In the genomic region with DNA sequence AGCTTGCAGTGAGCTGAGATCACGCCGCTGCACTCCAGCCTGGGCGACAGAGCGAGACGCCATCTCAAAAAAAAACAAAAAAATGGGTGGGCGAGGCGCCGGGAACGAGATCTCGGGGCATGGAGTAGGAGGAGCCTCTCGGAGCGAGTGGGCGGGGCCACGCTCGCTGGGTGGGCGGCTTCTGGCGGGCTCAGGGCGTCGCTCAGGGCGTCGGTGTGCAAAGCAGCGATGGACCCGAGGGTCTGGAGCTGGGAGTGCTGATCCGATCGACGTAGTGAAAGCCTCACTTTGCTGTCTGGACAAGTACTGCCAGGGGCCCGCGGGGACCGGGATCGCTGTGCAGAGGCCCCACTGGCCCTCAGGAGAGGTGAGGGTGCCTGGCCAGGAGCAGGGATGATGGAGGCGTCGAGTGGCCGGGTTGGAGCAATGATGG, we compare ENCODE assay signal across 28 cellular contexts. TPM values are rescaled to one million over a fixed set of nuclear protein-coding genes. Genes with fewer than 3 reads are reported as not detected.
DNase-seq lines count a peak whose midpoint lies in the region; ATAC-seq, FAIRE-seq and TF ChIP-seq lines count a peak whose summit lies in the region.
"Had no signal": no experiment of that assay in that cellular context is flagged by ENCODE, and none has a peak within 500 bp of the region (broad histone marks: within the 10 kb centered on the region; RNA-seq: fewer than 3 reads in every experiment).

No MANE protein-coding gene starts in this region.

- no peak for TF ChIP-seq RAD21 in K562 (CRISPR knock-in tag; conservative IDR thresholded peaks at IDR 0.05 in 1 of 2, IDR thresholded peaks at IDR 0.05 in 1 of 2)

- TF ChIP-seq POLR2A in K562 (conservative IDR thresholded peaks at IDR 0.05) (no peak), spleen (IDR thresholded peaks at IDR 0.05) (no peak), lower leg skin (IDR thresholded peaks at IDR 0.05) (no peak)

- no peaks in the 10 kb centered on the region for H3K9me1 ChIP-seq in K562 (ENCODE audit: control insufficient read depth, insufficient read depth, low read length)

- H3K4me2 ChIP-seq in K562 (ENCODE audit: insufficient read depth, low read length): no peak overlapping the region
- H3K4me2 ChIP-seq: neural progenitor cell had no signal

- peaks cover 19% of the 10 kb centered on the region for H3K27me3 Mint-ChIP-seq in HFFc6 (ENCODE audit: insufficient read depth)

- POLR2A ChIA-PET in K562 (lab: Yijun Ruan, JAX): interaction anchor here (0.7 kb wide), 1 partner anchor 41 kb away, joined by 3 read pairs; no protein-coding TSS in a partner anchor

- no peak overlapping the region for H3K4me3 ChIP-seq in right atrium auricular region
- H3K4me3 ChIP-seq in K562: no peak overlapping the region
- no peak overlapping the region for H3K4me3 ChIP-seq in spleen
- no peak overlapping the region for H3K4me3 ChIP-seq in lower leg skin (ENCODE audit: low read depth, poor library complexity, severe bottlenecking)
- H3K4me3 ChIP-seq: lower lobe of right lung, neural progenitor cell, SJSA1, skin epidermis had no signal

- no peak overlapping the region; the same call in 1 of the 2 replicates for H3K27ac Mint-ChIP-seq in HFFc6
- H3K27ac Mint-ChIP-seq: activated naive CD8-positive, alpha-beta T cell treated with anti-CD3 and anti-CD28 coated beads, Interleukin-2, amount 10 ng/mL, durations not matched to agents 7 days and 5 days; CD4-positive, alpha-beta T cell; neural progenitor cell; progenitor cell of endocrine pancreas; stimulated activated memory B cell treated with anti-CD40 and anti-IgM and Interleukin-4, amounts not matched to agents 10 μg/mL and 1 μg/mL and 100 μg/mL, for 72 hours; T-helper 17 cell had no signal

- TF ChIP-seq CTCF in right atrium auricular region (IDR thresholded peaks at IDR 0.05) (no peak), HFFc6 (IDR thresholded peaks at IDR 0.05) (no peak), K562 (IDR thresholded peaks at IDR 0.05 in 2 of 3, conservative IDR thresholded peaks at IDR 0.05 in 1 of 3; ENCODE audit: insufficient read depth in 2 of 3, low read depth in 1 of 3, low read length in 3 of 3) (no peak), spleen (IDR thresholded peaks at IDR 0.05 in 8 of 11, conservative IDR thresholded peaks at IDR 0.05 in 3 of 11) (no peak), lower leg skin (IDR thresholded peaks at IDR 0.05) (no peak), GM13977 (IDR thresholded peaks at IDR 0.05; ENCODE audit: extremely low read depth, insufficient read depth, missing control alignments) (no peak)

- ATAC-seq in left cardiac atrium (no peak), K562 (no peak)
- ATAC-seq: lower lobe of right lung; stimulated activated memory B cell treated with anti-CD40 and anti-IgM and Interleukin-4, amounts not matched to agents 10 μg/mL and 1 μg/mL and 100 μg/mL, for 72 hours had no signal

- no peak overlapping the region; the same call in 1 of the 2 replicates for H2AFZ ChIP-seq in K562 (ENCODE audit: low read depth, low read length)
- H2AFZ ChIP-seq: neural progenitor cell had no signal

- no peak for TF ChIP-seq EP300 in K562 (IDR thresholded peaks at IDR 0.05; ENCODE audit: low read length)

- peaks cover 3% of the 10 kb centered on the region for H4K20me1 ChIP-seq in K562 (replicated peaks; ENCODE audit: control insufficient read depth, insufficient read depth, low read length)

- H3K4me1 ChIP-seq in right atrium auricular region (peaks cover 0 to 32% of the 10 kb centered on the region in 2 donors), K562 (replicated peaks in 1 of 2; ENCODE audit: control insufficient read depth in 2 of 2, insufficient read depth in 2 of 2, low read length in 2 of 2) (peaks cover 4 to 55% of the 10 kb centered on the region in 2 experiments), spleen (peaks cover 3 to 43% (median 26%) of the 10 kb centered on the region in 6 donors)
- H3K4me1 ChIP-seq: neural progenitor cell had no signal

- peaks cover 4% of the 10 kb centered on the region; the same call in 1 of the 2 replicates for H3K4me1 Mint-ChIP-seq in HFFc6 (ENCODE audit: low read depth)
- H3K4me1 Mint-ChIP-seq: neural progenitor cell, T-helper 17 cell had no signal

- BruUV-seq in K562 (replicated peaks; lab: Mats Ljungman, UMichigan): no TSS peak

- H3K36me3 ChIP-seq in right atrium auricular region (no peaks in the 10 kb centered on the region), K562 (ENCODE audit: control insufficient read depth, insufficient read depth, low read length) (no peaks in the 10 kb centered on the region), spleen (peaks cover 0 to 33% (median 16%) of the 10 kb centered on the region in 6 donors)
- H3K36me3 ChIP-seq: neural progenitor cell had no signal

- in situ Hi-C loops in K562 (cut with MboI) (no loop called here), GM13977 (cut with MboI; ENCODE audit: low pct_unique_long_range_greater_than_20kb, low sequenced_read_pairs, unreplicated experiment) (no loop called here)

- H3K9ac ChIP-seq in K562 (ENCODE audit: insufficient read depth in 1 of 2, low read depth in 2 of 2, low read length in 2 of 2): peak overlapping the region in 1 of 2 experiments; percentile 64; a peak in 1 of 4 replicates
- H3K9ac ChIP-seq: neural progenitor cell had no signal

- no peaks in the 10 kb centered on the region for H3K9me3 Mint-ChIP-seq in HFFc6
- H3K9me3 Mint-ChIP-seq: activated naive CD8-positive, alpha-beta T cell treated with anti-CD3 and anti-CD28 coated beads, Interleukin-2, amount 10 ng/mL, durations not matched to agents 7 days and 5 days; CD4-positive, alpha-beta T cell; neural progenitor cell; stimulated activated memory B cell treated with anti-CD40 and anti-IgM and Interleukin-4, amounts not matched to agents 10 μg/mL and 1 μg/mL and 100 μg/mL, for 72 hours had no signal

- peak; percentile 35 for DNase-seq in left cardiac atrium
- DNase-seq in right atrium auricular region (ENCODE audit: low spot score): no peak
- no peak for DNase-seq in HFFc6
- DNase-seq in K562 (ENCODE audit: extremely low read depth in 1 of 4, low spot score in 3 of 4): peak in 2 of 4 experiments; percentile 38
- peak; percentile 71 for DNase-seq in spleen
- no peak for DNase-seq in lower leg skin (ENCODE audit: low spot score in 2 of 2)
- DNase-seq in GM13977 (ENCODE audit: low spot score): no peak
- DNase-seq in NCI-H2029 treated with DMSO at 0.1 percent for 48 hours (lab: John Stamatoyannopoulos, UW): no peak
- DNase-seq: activated CD4-positive, alpha-beta T cell treated with anti-CD3 and anti-CD28 coated beads, Interleukin-2, amount 50 U/mL, for 1 hour; activated CD8-positive, alpha-beta memory T cell treated with anti-CD3 and anti-CD28 coated beads, Interleukin-2, amount 50 U/mL, for 48 hours; activated effector memory CD4-positive, alpha-beta T cell treated with Interleukin-2 at 50 U/mL for 16 hours; activated naive CD8-positive, alpha-beta T cell treated with anti-CD3 and anti-CD28 coated beads, Interleukin-2, amount 10 ng/mL, durations not matched to agents 7 days and 5 days; CD4-positive, alpha-beta T cell; cerebellar nuclear complex; foreskin melanocyte; hypothalamus; lower lobe of right lung; NCI-H1105 treated with DMSO at 0.1 percent for 48 hours; stimulated activated CD4-positive, alpha-beta T cell treated with anti-CD3 and anti-CD28 coated beads, Interleukin-2, amount 100 ng/mL, for 24 hours; T-helper 17 cell had no signal

- FAIRE-seq in K562 (lab: Jason Lieb, UNC): no peak
- FAIRE-seq: GM12892, GM19239 had no signal

- no peaks in the 10 kb centered on the region for H3K9me3 ChIP-seq in right atrium auricular region
- no peaks in the 10 kb centered on the region for H3K9me3 ChIP-seq in K562 (replicated peaks; ENCODE audit: control insufficient read depth, insufficient read depth, low read depth, low read length)
- no peaks in the 10 kb centered on the region for H3K9me3 ChIP-seq in spleen
- H3K9me3 ChIP-seq: lower lobe of right lung, SJSA1 had no signal

- H3K27ac ChIP-seq in right atrium auricular region: no peak overlapping the region
- H3K27ac ChIP-seq in K562 (ENCODE audit: extremely low read depth, low read depth, low read length): no peak overlapping the region
- no peak overlapping the region for H3K27ac ChIP-seq in spleen
- H3K27ac ChIP-seq: lower lobe of right lung, neural progenitor cell, SJSA1, skin epidermis had no signal

- CTCF ChIA-PET in K562 (lab: Yijun Ruan, JAX; ENCODE audit: low intra/inter-chr PET ratio): no interaction called here

- H3K4me3 Mint-ChIP-seq in HFFc6: peak overlapping the region; percentile 41; the same call in 1 of the 2 replicates
- H3K4me3 Mint-ChIP-seq: activated naive CD8-positive, alpha-beta T cell treated with anti-CD3 and anti-CD28 coated beads, Interleukin-2, amount 10 ng/mL, durations not matched to agents 7 days and 5 days; CD4-positive, alpha-beta T cell; neural progenitor cell; stimulated activated memory B cell treated with anti-CD40 and anti-IgM and Interleukin-4, amounts not matched to agents 10 μg/mL and 1 μg/mL and 100 μg/mL, for 72 hours; T-helper 17 cell had no signal

- intact Hi-C loops in left cardiac atrium (cut with DNase I) (no loop called here), K562 (cut with micrococcal nuclease) (loop anchor here (10.0 kb wide), 1 partner anchor 191 kb away; the partner anchor contains the start of gene GRIFIN), spleen (cut with DNase I; ENCODE audit: low total_unique reads) (no loop called here), lower leg skin (cut with DNase I; ENCODE audit: low total_unique reads) (no loop called here)

- WGBS in K562 (ENCODE audit: insufficient coverage, low coverage, missing lambda C conversion rate): 58% methylated on average over 19 of the region's 33 CpGs
- WGBS in spleen, 5 donors: 56 to 80% (median 71%) methylated on average over 30 to 33 of the region's 33 CpGs
- WGBS in lower leg skin, 2 donors: 33 to 37% methylated on average over 26 to 30 of the region's 33 CpGs

- no peaks in the 10 kb centered on the region for H3K27me3 ChIP-seq in right atrium auricular region
- peaks cover 7 to 28% of the 10 kb centered on the region in 2 experiments; a peak in 3 of 5 replicates for H3K27me3 ChIP-seq in K562 (ENCODE audit: control insufficient read depth in 2 of 2, insufficient read depth in 2 of 2, low read length in 2 of 2)
- peaks cover 0 to 8% (median 0%) of the 10 kb centered on the region in 7 donors for H3K27me3 ChIP-seq in spleen (replicated peaks in 1 of 7)
- H3K27me3 ChIP-seq: SJSA1 had no signal

- no peaks in the 10 kb centered on the region; the same call in 1 of the 2 replicates for H3K36me3 Mint-ChIP-seq in HFFc6 (ENCODE audit: low read depth)
- H3K36me3 Mint-ChIP-seq: activated naive CD8-positive, alpha-beta T cell treated with anti-CD3 and anti-CD28 coated beads, Interleukin-2, amount 10 ng/mL, durations not matched to agents 7 days and 5 days had no signal

- no peaks in the 10 kb centered on the region for H3K79me2 ChIP-seq in K562 (ENCODE audit: control insufficient read depth, insufficient read depth, low read length)

RNA-seq across cellular contexts. Expression of gene AMZ1, which starts 22.6 kb away (rescaled TPM):
- total RNA-seq in left cardiac atrium (under 1 TPM; 0.27 to 0.34 TPM), right atrium auricular region (under 1 TPM in 1 of 2 donors, not detected in 1; 0.07 TPM), K562 (2014; rRNA removed) (not detected in 2 replicates), K562 (2014; rRNA removed; fragmentation: Illumina TruSeq; extraction: Trizol) (not detected in 2 replicates), K562 (2015; rRNA removed; fragmentation: Illumina TruSeq; extraction: Trizol) (not detected in 2 replicates), K562 (2021) (not detected in 2 replicates), spleen (1 to 10 TPM in 6 of 7 donors, under 1 TPM in 1; 0.97 to 3.4 (median 1.9) TPM), lower leg skin (under 1 TPM in 2 of 4 donors, not detected in 2; 0.19 to 0.27 TPM)
- total RNA-seq in HFFc6 (2021; fragmentation: NEBNext Ultra II Directional; extraction: Animal tissue kit (Norgen Biotek cat#: 25700)): 10 to 100 TPM in 2 of 6 experiments, 1 to 10 TPM in 4; 6.2 to 11.3 (median 7.8) TPM
- 0.07 and 0.12 TPM in 2 replicates for total RNA-seq in K562 (2011; cell fraction: chromatin; rRNA removed; ENCODE audit: low replicate concordance)
- total RNA-seq in K562 (2011; cell fraction: nucleolus; rRNA removed): 0.17 TPM in 1 of 2 replicates, not detected in the other
- total RNA-seq in K562 (2011; cell fraction: nucleoplasm; rRNA removed): 0.07 and 0.08 TPM in 2 replicates
- polyA plus RNA-seq in K562 (2011; rRNA removed) (not detected in 2 replicates), K562 (2014; fragmentation: Illumina TruSeq; extraction: Trizol) (not detected in 2 replicates), K562 (2014; fragmentation: Nextera tagmentation; extraction: Ambion mirVana) (not detected), K562 (2014; rRNA removed) (not detected in 2 replicates), spleen (1 to 10 TPM in 1 of 3 donors, under 1 TPM in 2; 0.20 to 1.6 (median 0.57) TPM)
- not detected in 2 replicates for polyA plus RNA-seq in K562 (2011; cell fraction: cytosol; rRNA removed)
- not detected in 2 replicates for polyA plus RNA-seq in K562 (2011; cell fraction: nucleus; rRNA removed)
- 0.04 and 0.08 TPM in 2 replicates for polyA plus RNA-seq in K562 (2012)
- polyA minus RNA-seq in K562 (2011; rRNA and poly(A)+ RNA removed): 0.04 TPM in 1 of 2 replicates, not detected in the other
- not detected in 2 replicates for polyA minus RNA-seq in K562 (2011; cell fraction: cytosol; rRNA and poly(A)+ RNA removed)
- polyA minus RNA-seq in K562 (2011; cell fraction: nucleus; rRNA and poly(A)+ RNA removed): not detected in 2 replicates
- total RNA-seq: LHCN-M2 had no signal

RNA-seq across cellular contexts. Expression of gene TTYH3, which starts 33.6 kb away (rescaled TPM):
- 10 to 100 TPM; 30.3 to 38.7 TPM for total RNA-seq in left cardiac atrium
- total RNA-seq in right atrium auricular region: 10 to 100 TPM in 1 of 2 donors, 1 to 10 TPM in 1; 7.0 to 11.1 TPM
- total RNA-seq in HFFc6 (2021; fragmentation: NEBNext Ultra II Directional; extraction: Animal tissue kit (Norgen Biotek cat#: 25700)): 100 to 1,000 TPM; 117 to 147 (median 123) TPM
- total RNA-seq in K562 (2011; cell fraction: chromatin; rRNA removed; ENCODE audit: low replicate concordance): 4.3 and 18.5 TPM in 2 replicates
- 13.6 and 17.2 TPM in 2 replicates for total RNA-seq in K562 (2011; cell fraction: nucleolus; rRNA removed)
- 8.4 and 9.7 TPM in 2 replicates for total RNA-seq in K562 (2011; cell fraction: nucleoplasm; rRNA removed)
- 1.4 and 1.5 TPM in 2 replicates for total RNA-seq in K562 (2014; rRNA removed)
- 0.06 and 0.11 TPM in 2 replicates for total RNA-seq in K562 (2014; rRNA removed; fragmentation: Illumina TruSeq; extraction: Trizol)
- 0.62 and 0.79 TPM in 2 replicates for total RNA-seq in K562 (2015; rRNA removed; fragmentation: Illumina TruSeq; extraction: Trizol)
- total RNA-seq in K562 (2021): 4.9 and 5.5 TPM in 2 replicates
- 1.7 and 4.5 TPM in 2 replicates for polyA plus RNA-seq in K562 (2011; rRNA removed)
- polyA plus RNA-seq in K562 (2011; cell fraction: cytosol; rRNA removed): 2.7 and 5.1 TPM in 2 replicates
- polyA plus RNA-seq in K562 (2011; cell fraction: nucleus; rRNA removed): 13.6 and 13.8 TPM in 2 replicates
- 3.5 and 7.4 TPM in 2 replicates for polyA plus RNA-seq in K562 (2012)
- polyA plus RNA-seq in K562 (2014; fragmentation: Illumina TruSeq; extraction: Trizol): 1.1 and 2.0 TPM in 2 replicates
- polyA plus RNA-seq in K562 (2014; fragmentation: Nextera tagmentation; extraction: Ambion mirVana): under 1 TPM; 0.01 to 0.04 TPM
- 1.1 and 1.9 TPM in 2 replicates for polyA plus RNA-seq in K562 (2014; rRNA removed)
- 0.96 and 1.1 TPM in 2 replicates for polyA minus RNA-seq in K562 (2011; rRNA and poly(A)+ RNA removed)
- polyA minus RNA-seq in K562 (2011; cell fraction: cytosol; rRNA and poly(A)+ RNA removed): 5.5 and 6.6 TPM in 2 replicates
- 5.7 and 5.9 TPM in 2 replicates for polyA minus RNA-seq in K562 (2011; cell fraction: nucleus; rRNA and poly(A)+ RNA removed)
- total RNA-seq in spleen: 100 to 1,000 TPM in 2 of 7 donors, 10 to 100 TPM in 5; 62.6 to 158 (median 86.0) TPM
- 10 to 100 TPM; 11.9 to 33.0 (median 13.1) TPM for polyA plus RNA-seq in spleen
- total RNA-seq in lower leg skin: 10 to 100 TPM in 3 of 4 donors, 1 to 10 TPM in 1; 7.9 to 18.0 (median 13.9) TPM

Comparison
In these comparisons a context has a peak if more than half of its experiments do, and no peak if none do; other contexts are left out.
1. DNase-seq: peak in left cardiac atrium (single experiment) and spleen (single experiment); none in right atrium auricular region (single experiment), HFFc6 (single experiment), lower leg skin (0 of 2), GM13977 (single experiment) and NCI-H2029 treated with DMSO at 0.1 percent for 48 hours (single experiment).